In genomic region chr5:139675213-139675612, GRCh38 we compare ENCODE assay signal across 1 cellular context.
TF ChIP-seq lines count a peak whose summit lies in the region.

No MANE protein-coding gene starts in this region.

TF ChIP-seq in HepG2, 621 proteins besides CTCF, POLR2A, EP300 and RAD21:
- no peak for TF ChIP-seq ZNF512B (CRISPR knock-in tag; IDR thresholded peaks at IDR 0.05; ENCODE audit: borderline replicate concordance)
- TF ChIP-seq RBM22 (optimal IDR thresholded peaks at IDR 0.05; ENCODE audit: low read length): peak; percentile 36
- no peak for TF ChIP-seq REL (CRISPR knock-in tag; conservative IDR thresholded peaks at IDR 0.05)
- no peak for TF ChIP-seq KMT2B (CRISPR knock-in tag; IDR thresholded peaks at IDR 0.05)
- TF ChIP-seq CREB1 (IDR thresholded peaks at IDR 0.05): peak; percentile 48; the same call in 1 of the 2 replicates
- no peak for TF ChIP-seq CREB1 (CRISPR knock-in tag; IDR thresholded peaks at IDR 0.05)
- TF ChIP-seq MTF1 (CRISPR knock-in tag; IDR thresholded peaks at IDR 0.05): no peak
- TF ChIP-seq ATF7-NPFF (CRISPR knock-in tag; IDR thresholded peaks at IDR 0.05; ENCODE audit: low read depth): no peak
- TF ChIP-seq KLF13 (CRISPR knock-in tag; IDR thresholded peaks at IDR 0.05): no peak
- TF ChIP-seq ZNF773 (CRISPR knock-in tag; IDR thresholded peaks at IDR 0.05; ENCODE audit: borderline replicate concordance): no peak
- no peak for TF ChIP-seq POLR2AphosphoS2 (IDR thresholded peaks at IDR 0.05; ENCODE audit: low read depth, low read length)
- no peak for TF ChIP-seq ZNF543 (CRISPR knock-in tag; IDR thresholded peaks at IDR 0.05)
- no peak for TF ChIP-seq ZBTB37 (CRISPR knock-in tag; IDR thresholded peaks at IDR 0.05)
- TF ChIP-seq NR0B2 (CRISPR knock-in tag; IDR thresholded peaks at IDR 0.05): no peak
- no peak for TF ChIP-seq YEATS2 (CRISPR knock-in tag; IDR thresholded peaks at IDR 0.05; ENCODE audit: borderline replicate concordance)
